1 cellular context compared by ENCODE assay signal in the genomic region with DNA sequence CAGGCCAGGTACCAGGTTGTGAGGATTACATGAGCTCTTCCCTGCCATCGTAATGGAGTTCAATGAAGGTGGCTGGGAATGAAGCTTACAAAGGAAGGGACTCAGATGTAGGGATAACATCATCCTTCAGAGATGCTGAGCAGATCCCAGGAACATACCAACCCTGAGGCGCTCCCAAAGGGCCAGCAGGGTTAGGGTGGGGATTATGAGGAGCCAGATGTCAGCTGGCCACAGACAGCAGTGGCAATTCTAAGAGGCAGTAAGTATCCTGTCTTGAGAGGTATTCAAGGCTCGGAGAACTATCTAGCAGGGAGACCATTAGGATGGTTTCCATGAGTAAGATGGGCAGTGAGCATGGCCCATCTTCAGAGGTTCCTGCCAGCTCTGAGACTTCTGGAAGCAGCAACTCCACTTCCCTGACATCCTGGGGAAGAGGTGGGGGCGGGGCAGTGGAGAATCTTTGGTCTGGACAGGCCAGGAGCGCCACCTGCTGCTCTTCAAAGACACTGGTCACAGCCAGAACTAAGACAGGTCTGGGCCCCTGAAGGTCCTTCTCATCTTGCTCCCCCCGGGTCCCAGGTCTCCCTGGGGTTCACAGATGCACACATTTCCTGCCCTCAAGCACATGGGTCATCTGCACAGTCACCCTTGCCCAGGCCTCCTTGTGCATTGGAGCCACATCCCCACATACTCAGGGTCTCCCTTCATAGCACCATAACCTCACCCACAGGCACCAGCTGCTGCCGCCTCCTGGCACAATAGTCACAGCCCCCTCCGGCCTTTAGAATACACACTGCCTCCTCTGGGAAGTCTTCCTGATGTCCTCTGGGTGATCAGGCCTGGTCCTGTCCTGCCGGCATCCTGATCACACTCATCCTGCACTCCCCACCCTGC.
TF ChIP-seq lines count a peak whose summit lies in the region.

No MANE protein-coding gene starts in this region.

TF ChIP-seq in neural cell, 6 proteins besides CTCF, POLR2A, EP300 and RAD21 (continued from another document):
- TF ChIP-seq, protein P1, sequence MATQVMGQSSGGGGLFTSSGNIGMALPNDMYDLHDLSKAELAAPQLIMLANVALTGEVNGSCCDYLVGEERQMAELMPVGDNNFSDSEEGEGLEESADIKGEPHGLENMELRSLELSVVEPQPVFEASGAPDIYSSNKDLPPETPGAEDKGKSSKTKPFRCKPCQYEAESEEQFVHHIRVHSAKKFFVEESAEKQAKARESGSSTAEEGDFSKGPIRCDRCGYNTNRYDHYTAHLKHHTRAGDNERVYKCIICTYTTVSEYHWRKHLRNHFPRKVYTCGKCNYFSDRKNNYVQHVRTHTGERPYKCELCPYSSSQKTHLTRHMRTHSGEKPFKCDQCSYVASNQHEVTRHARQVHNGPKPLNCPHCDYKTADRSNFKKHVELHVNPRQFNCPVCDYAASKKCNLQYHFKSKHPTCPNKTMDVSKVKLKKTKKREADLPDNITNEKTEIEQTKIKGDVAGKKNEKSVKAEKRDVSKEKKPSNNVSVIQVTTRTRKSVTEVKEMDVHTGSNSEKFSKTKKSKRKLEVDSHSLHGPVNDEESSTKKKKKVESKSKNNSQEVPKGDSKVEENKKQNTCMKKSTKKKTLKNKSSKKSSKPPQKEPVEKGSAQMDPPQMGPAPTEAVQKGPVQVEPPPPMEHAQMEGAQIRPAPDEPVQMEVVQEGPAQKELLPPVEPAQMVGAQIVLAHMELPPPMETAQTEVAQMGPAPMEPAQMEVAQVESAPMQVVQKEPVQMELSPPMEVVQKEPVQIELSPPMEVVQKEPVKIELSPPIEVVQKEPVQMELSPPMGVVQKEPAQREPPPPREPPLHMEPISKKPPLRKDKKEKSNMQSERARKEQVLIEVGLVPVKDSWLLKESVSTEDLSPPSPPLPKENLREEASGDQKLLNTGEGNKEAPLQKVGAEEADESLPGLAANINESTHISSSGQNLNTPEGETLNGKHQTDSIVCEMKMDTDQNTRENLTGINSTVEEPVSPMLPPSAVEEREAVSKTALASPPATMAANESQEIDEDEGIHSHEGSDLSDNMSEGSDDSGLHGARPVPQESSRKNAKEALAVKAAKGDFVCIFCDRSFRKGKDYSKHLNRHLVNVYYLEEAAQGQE (IDR thresholded peaks at IDR 0.05; ENCODE audit: borderline replicate concordance) = no peak
